9 cellular contexts compared by ENCODE assay signal in the genomic region with DNA sequence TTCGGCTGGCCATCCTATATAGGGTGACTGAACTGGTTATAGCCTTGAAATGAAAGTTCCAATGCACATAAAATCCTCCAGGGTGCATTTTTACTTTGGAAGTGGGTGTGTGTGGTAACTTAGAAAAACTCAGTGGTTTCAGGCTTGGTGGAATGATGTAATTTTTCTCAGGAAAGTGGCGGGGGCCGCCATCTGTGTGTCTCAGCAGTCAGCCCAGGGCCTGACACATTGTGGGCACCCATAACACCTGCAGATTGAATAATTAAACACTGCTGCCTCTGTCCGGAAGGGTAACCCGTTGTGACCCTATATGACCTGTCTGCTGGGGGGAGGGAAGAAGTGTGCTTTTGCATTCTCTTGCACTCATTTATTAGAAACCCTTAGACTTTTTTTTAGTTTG. TPM values are rescaled to one million over a fixed set of nuclear protein-coding genes. Genes with fewer than 3 reads are reported as not detected.
DNase-seq lines count a peak whose midpoint lies in the region; ATAC-seq and TF ChIP-seq lines count a peak whose summit lies in the region.
"Had no signal": no experiment of that assay in that cellular context is flagged by ENCODE, and none has a peak within 500 bp of the region (broad histone marks: within the 10 kb centered on the region; RNA-seq: fewer than 3 reads in every experiment).

No MANE protein-coding gene starts in this region.

- peaks cover 3% of the 10 kb centered on the region for H3K36me3 Mint-ChIP-seq in activated T-helper 1 cell treated with anti-CD3 and anti-CD28 coated beads, Interleukin-12 subunit alpha, Interleukin-12 subunit beta, Interleukin-2, Interleukin-4 antibody, amounts not matched to agents 30 ng/mL and 10 ng/mL and 1 ng/mL, durations not matched to agents 14 hours and 24 hours and 36 hours (ENCODE audit: low read depth)

- ATAC-seq in HG03457 (IDR thresholded peaks at IDR 0.05; ENCODE audit: unreplicated experiment): no peak

- H3K9me3 Mint-ChIP-seq in activated T-helper 1 cell treated with anti-CD3 and anti-CD28 coated beads, Interleukin-12 subunit alpha, Interleukin-12 subunit beta, Interleukin-2, Interleukin-4 antibody, amounts not matched to agents 30 ng/mL and 10 ng/mL and 1 ng/mL, durations not matched to agents 14 hours and 24 hours and 36 hours: peaks cover 7% of the 10 kb centered on the region

- no peak for TF ChIP-seq CTCF in GM12865 (IDR thresholded peaks at IDR 0.05; ENCODE audit: insufficient read depth, low read depth, low read length, missing control alignments)

- DNase-seq in GM12865 (ENCODE audit: low read depth) (peak; percentile 72), MV-4-11 (lab: John Stamatoyannopoulos, UW) (peak; percentile 98), NCI-H446 treated with DMSO at 0.1 percent for 48 hours (lab: John Stamatoyannopoulos, UW) (no peak), NCI-H187 treated with DMSO at 0.1 percent for 48 hours (lab: John Stamatoyannopoulos, UW) (no peak), NCI-H1048 (lab: John Stamatoyannopoulos, UW) (no peak)
- DNase-seq in activated T-helper 1 cell treated with anti-CD3 and anti-CD28 coated beads, Interleukin-12 subunit alpha, Interleukin-12 subunit beta, Interleukin-2, Interleukin-4 antibody, amounts not matched to agents 30 ng/mL and 10 ng/mL and 1 ng/mL, durations not matched to agents 14 hours and 24 hours and 36 hours (ENCODE audit: low spot score): no peak
- DNase-seq in stimulated activated CD4-positive, alpha-beta T cell treated with anti-CD3 and anti-CD28 coated beads, Interleukin-15, amount 100 ng/mL, for 24 hours: peak; percentile 85
- DNase-seq: mammary epithelial cell had no signal

- H3K4me3 Mint-ChIP-seq in activated T-helper 1 cell treated with anti-CD3 and anti-CD28 coated beads, Interleukin-12 subunit alpha, Interleukin-12 subunit beta, Interleukin-2, Interleukin-4 antibody, amounts not matched to agents 30 ng/mL and 10 ng/mL and 1 ng/mL, durations not matched to agents 14 hours and 24 hours and 36 hours: peak overlapping the region; percentile 52

- peaks cover 70% of the 10 kb centered on the region for H3K4me1 Mint-ChIP-seq in activated T-helper 1 cell treated with anti-CD3 and anti-CD28 coated beads, Interleukin-12 subunit alpha, Interleukin-12 subunit beta, Interleukin-2, Interleukin-4 antibody, amounts not matched to agents 30 ng/mL and 10 ng/mL and 1 ng/mL, durations not matched to agents 14 hours and 24 hours and 36 hours (ENCODE audit: low read depth)

- intact Hi-C loops in activated T-helper 1 cell treated with anti-CD3 and anti-CD28 coated beads, Interleukin-12 subunit alpha, Interleukin-12 subunit beta, Interleukin-2, Interleukin-4 antibody, amounts not matched to agents 30 ng/mL and 10 ng/mL and 1 ng/mL, durations not matched to agents 14 hours and 24 hours and 36 hours (cut with micrococcal nuclease): loop anchor here (2.0 to 5.0 kb wide), 2 partner anchors 107 to 279 kb away; a partner anchor contains a TSS

- H3K4me3 ChIP-seq in GM12865 (ENCODE audit: low read depth, low read length): no peak overlapping the region

- peak overlapping the region; percentile 74 for H3K27ac Mint-ChIP-seq in activated T-helper 1 cell treated with anti-CD3 and anti-CD28 coated beads, Interleukin-12 subunit alpha, Interleukin-12 subunit beta, Interleukin-2, Interleukin-4 antibody, amounts not matched to agents 30 ng/mL and 10 ng/mL and 1 ng/mL, durations not matched to agents 14 hours and 24 hours and 36 hours

- H3K27me3 Mint-ChIP-seq in activated T-helper 1 cell treated with anti-CD3 and anti-CD28 coated beads, Interleukin-12 subunit alpha, Interleukin-12 subunit beta, Interleukin-2, Interleukin-4 antibody, amounts not matched to agents 30 ng/mL and 10 ng/mL and 1 ng/mL, durations not matched to agents 14 hours and 24 hours and 36 hours (ENCODE audit: insufficient read depth): no peaks in the 10 kb centered on the region

RNA-seq across cellular contexts. Expression of a gene that starts 2.2 kb away (rescaled TPM):
- 43.3 and 52.2 TPM in 2 replicates for total RNA-seq in activated T-helper 1 cell treated with anti-CD3 and anti-CD28 coated beads, Interleukin-12 subunit alpha, Interleukin-12 subunit beta, Interleukin-2, Interleukin-4 antibody, amounts not matched to agents 30 ng/mL and 10 ng/mL and 1 ng/mL, durations not matched to agents 14 hours and 24 hours and 36 hours

RNA-seq across cellular contexts. Expression of a gene that starts 33.9 kb away (rescaled TPM):
- 0.13 and 0.39 TPM in 2 replicates for total RNA-seq in activated T-helper 1 cell treated with anti-CD3 and anti-CD28 coated beads, Interleukin-12 subunit alpha, Interleukin-12 subunit beta, Interleukin-2, Interleukin-4 antibody, amounts not matched to agents 30 ng/mL and 10 ng/mL and 1 ng/mL, durations not matched to agents 14 hours and 24 hours and 36 hours
- total RNA-seq: mammary epithelial cell had no signal

RNA-seq across cellular contexts. Expression of a gene that starts 40.6 kb away (rescaled TPM):
- total RNA-seq in activated T-helper 1 cell treated with anti-CD3 and anti-CD28 coated beads, Interleukin-12 subunit alpha, Interleukin-12 subunit beta, Interleukin-2, Interleukin-4 antibody, amounts not matched to agents 30 ng/mL and 10 ng/mL and 1 ng/mL, durations not matched to agents 14 hours and 24 hours and 36 hours: not detected in 2 replicates

RNA-seq across cellular contexts. Expression of a gene that starts 47.3 kb away (rescaled TPM):
- 0.83 and 0.93 TPM in 2 replicates for total RNA-seq in activated T-helper 1 cell treated with anti-CD3 and anti-CD28 coated beads, Interleukin-12 subunit alpha, Interleukin-12 subunit beta, Interleukin-2, Interleukin-4 antibody, amounts not matched to agents 30 ng/mL and 10 ng/mL and 1 ng/mL, durations not matched to agents 14 hours and 24 hours and 36 hours

RNA-seq across cellular contexts. Expression of a gene that starts 47.3 kb away (rescaled TPM):
- 114 and 120 TPM in 2 replicates for total RNA-seq in activated T-helper 1 cell treated with anti-CD3 and anti-CD28 coated beads, Interleukin-12 subunit alpha, Interleukin-12 subunit beta, Interleukin-2, Interleukin-4 antibody, amounts not matched to agents 30 ng/mL and 10 ng/mL and 1 ng/mL, durations not matched to agents 14 hours and 24 hours and 36 hours

Comparison
In these comparisons a context has a peak if more than half of its experiments do, and no peak if none do; other contexts are left out.
1. DNase-seq: peak in GM12865 (single experiment), MV-4-11 (single experiment) and stimulated activated CD4-positive, alpha-beta T cell treated with anti-CD3 and anti-CD28 coated beads, Interleukin-15, amount 100 ng/mL, for 24 hours (single experiment); none in activated T-helper 1 cell treated with anti-CD3 and anti-CD28 coated beads, Interleukin-12 subunit alpha, Interleukin-12 subunit beta, Interleukin-2, Interleukin-4 antibody, amounts not matched to agents 30 ng/mL and 10 ng/mL and 1 ng/mL, durations not matched to agents 14 hours and 24 hours and 36 hours (single experiment), NCI-H446 treated with DMSO at 0.1 percent for 48 hours (single experiment), NCI-H187 treated with DMSO at 0.1 percent for 48 hours (single experiment) and NCI-H1048 (single experiment).